ENCODE assay signal across 29 cellular contexts in genomic region chr6:47495207-47495606, GRCh38.
"Had no signal": no experiment of that assay in that cellular context is flagged by ENCODE, and none has a peak within 500 bp of the region (broad histone marks: within the 10 kb centered on the region; RNA-seq: fewer than 3 reads in every experiment).

No MANE protein-coding gene starts in this region.

- ATAC-seq: activated CD4-positive, alpha-beta T cell treated with anti-CD3 and anti-CD28 coated beads for 36 hours; activated CD4-positive, CD25-positive, alpha-beta regulatory T cell treated with anti-CD3 and anti-CD28 coated beads, Interleukin-2, amount 50 U/mL, for 24 hours; activated T-cell treated with anti-CD3 and anti-CD28 coated beads, Interleukin-2, amount 50 U/mL, for 4 hours; PC-3 had no signal

- H3K4me3 Mint-ChIP-seq: activated CD4-positive, alpha-beta memory T cell treated with anti-CD3 and anti-CD28 coated beads for 36 hours; activated CD4-positive, alpha-beta T cell treated with anti-CD3 and anti-CD28 coated beads for 36 hours; activated naive CD4-positive, alpha-beta T cell treated with anti-CD3 and anti-CD28 coated beads for 36 hours; activated naive CD8-positive, alpha-beta T cell treated with anti-CD3 and anti-CD28 coated beads for 36 hours; activated T-cell treated with anti-CD3 and anti-CD28 coated beads, Interleukin-2, amount 50 U/mL, for 4 hours; activated T-helper 1 cell treated with anti-CD3 and anti-CD28 coated beads, Interleukin-12 subunit alpha, Interleukin-12 subunit beta, Interleukin-2, Interleukin-4 antibody, amounts not matched to agents 30 ng/mL and 10 ng/mL and 1 ng/mL, durations not matched to agents 14 hours and 24 hours and 36 hours; central memory CD8-positive, alpha-beta T cell had no signal

- H3K27ac ChIP-seq: cardiac muscle cell had no signal

- H3K36me3 Mint-ChIP-seq: activated CD4-positive, alpha-beta memory T cell treated with anti-CD3 and anti-CD28 coated beads for 36 hours had no signal

- H3K36me3 ChIP-seq: cardiac muscle cell had no signal

- H3K27ac Mint-ChIP-seq: activated CD4-positive, alpha-beta memory T cell treated with anti-CD3 and anti-CD28 coated beads for 36 hours; activated CD4-positive, alpha-beta T cell treated with anti-CD3 and anti-CD28 coated beads for 36 hours; activated naive CD4-positive, alpha-beta T cell treated with anti-CD3 and anti-CD28 coated beads for 36 hours; activated naive CD8-positive, alpha-beta T cell treated with anti-CD3 and anti-CD28 coated beads for 36 hours; activated T-helper 1 cell treated with anti-CD3 and anti-CD28 coated beads, Interleukin-12 subunit alpha, Interleukin-12 subunit beta, Interleukin-2, Interleukin-4 antibody, amounts not matched to agents 30 ng/mL and 10 ng/mL and 1 ng/mL, durations not matched to agents 14 hours and 24 hours and 36 hours had no signal

- H3K27me3 Mint-ChIP-seq: activated CD4-positive, alpha-beta memory T cell treated with anti-CD3 and anti-CD28 coated beads for 36 hours; activated CD4-positive, alpha-beta T cell treated with anti-CD3 and anti-CD28 coated beads for 36 hours; activated naive CD8-positive, alpha-beta T cell treated with anti-CD3 and anti-CD28 coated beads for 36 hours; central memory CD8-positive, alpha-beta T cell had no signal

- DNase-seq: activated CD4-positive, alpha-beta memory T cell treated with anti-CD3 and anti-CD28 coated beads for 36 hours; activated CD4-positive, alpha-beta T cell treated with anti-CD3 and anti-CD28 coated beads for 36 hours; activated CD4-positive, alpha-beta T cell treated with anti-CD3 and anti-CD28 coated beads, Interleukin-2, amount 50 U/mL, for 1 hour; activated CD8-positive, alpha-beta memory T cell treated with anti-CD3 and anti-CD28 coated beads, Interleukin-2, amount 50 U/mL, for 4 hours; activated gamma-delta T cell treated with Interleukin-2 at 50 U/mL for 16 hours; activated naive CD4-positive, alpha-beta T cell treated with anti-CD3 and anti-CD28 coated beads for 36 hours; activated naive CD8-positive, alpha-beta T cell treated with anti-CD3 and anti-CD28 coated beads for 36 hours; activated T-cell treated with anti-CD3 and anti-CD28 coated beads for 4 hours; activated T-cell treated with anti-CD3 and anti-CD28 coated beads, Interleukin-2, amount 50 U/mL, for 4 hours; amniotic stem cell; aorta; NCI-H1092 treated with DMSO at 0.1 percent for 48 hours; NCI-H1417; NCI-H146; NCI-H187; NCI-H2029 treated with DMSO at 0.1 percent for 48 hours; NCI-H2107; NCI-H2171; NCI-H510A; NCI-H526; NCI-H748 treated with DMSO at 0.1 percent for 48 hours; NK-92 treated with Interleukin-12 subunit alpha and Interleukin-12 subunit beta, amount 100 ng/mL, for 24 hours; PC-3; Right ventricle myocardium superior; T1000 had no signal

- H3K9me3 Mint-ChIP-seq: activated CD4-positive, alpha-beta memory T cell treated with anti-CD3 and anti-CD28 coated beads for 36 hours; activated naive CD4-positive, alpha-beta T cell treated with anti-CD3 and anti-CD28 coated beads for 36 hours; activated T-cell treated with anti-CD3 and anti-CD28 coated beads, Interleukin-2, amount 50 U/mL, for 4 hours; activated T-helper 1 cell treated with anti-CD3 and anti-CD28 coated beads, Interleukin-12 subunit alpha, Interleukin-12 subunit beta, Interleukin-2, Interleukin-4 antibody, amounts not matched to agents 30 ng/mL and 10 ng/mL and 1 ng/mL, durations not matched to agents 14 hours and 24 hours and 36 hours; central memory CD8-positive, alpha-beta T cell had no signal

- H3K27me3 ChIP-seq: cardiac muscle cell had no signal

- H3K4me3 ChIP-seq: cardiac muscle cell had no signal
